8 cellular contexts compared by ENCODE assay signal in the genomic region with DNA sequence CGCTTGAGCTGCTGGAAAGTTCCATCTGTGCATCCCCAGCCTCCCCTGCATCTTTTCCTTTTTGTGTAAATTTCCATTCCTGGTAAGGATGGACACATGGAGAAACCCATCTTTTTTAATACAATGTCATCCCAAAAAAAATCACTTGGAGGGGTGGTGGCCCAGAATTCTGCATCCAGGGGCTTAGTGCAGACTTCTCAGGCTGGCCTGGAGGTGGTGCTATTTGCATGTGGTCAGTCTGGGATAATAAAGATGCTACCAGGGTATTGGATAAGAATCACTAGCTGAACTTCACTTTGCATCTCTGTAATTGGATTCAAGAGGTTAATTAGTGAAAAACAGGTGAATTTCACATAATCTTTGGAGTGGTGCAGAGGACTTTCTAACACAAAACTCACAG. TPM values are rescaled to one million over a fixed set of nuclear protein-coding genes. Genes with fewer than 3 reads are reported as not detected.
DNase-seq lines count a peak whose midpoint lies in the region; ATAC-seq lines count a peak whose summit lies in the region.

No MANE protein-coding gene starts in this region.

- peaks cover 5% of the 10 kb centered on the region for H3K36me3 Mint-ChIP-seq in activated T-helper 2 cell treated with anti-CD3 and anti-CD28 coated beads, Interferon-gamma antibody, Interleukin-2, Interleukin-4, amounts not matched to agents 10 μg/mL and 5 μg/mL and 100 μg/mL, durations not matched to agents 14 hours and 24 hours and 36 hours (ENCODE audit: low read depth)

- H3K4me3 Mint-ChIP-seq in activated T-helper 2 cell treated with anti-CD3 and anti-CD28 coated beads, Interferon-gamma antibody, Interleukin-2, Interleukin-4, amounts not matched to agents 10 μg/mL and 5 μg/mL and 100 μg/mL, durations not matched to agents 14 hours and 24 hours and 36 hours (ENCODE audit: low read depth), result peak overlapping the region; percentile 60

- H3K27me3 Mint-ChIP-seq in activated T-helper 2 cell treated with anti-CD3 and anti-CD28 coated beads, Interferon-gamma antibody, Interleukin-2, Interleukin-4, amounts not matched to agents 10 μg/mL and 5 μg/mL and 100 μg/mL, durations not matched to agents 14 hours and 24 hours and 36 hours (ENCODE audit: low read depth), result peaks cover 1% of the 10 kb centered on the region

- DNase-seq in AG08395 (ENCODE audit: low spot score) (peak; percentile 70), GF-D8 (lab: John Stamatoyannopoulos, UW) (peak; percentile 34), NCI-H446 treated with DMSO at 0.1 percent for 48 hours (lab: John Stamatoyannopoulos, UW) (peak; percentile 23), iPS-NIHi11 (ENCODE audit: low spot score) (peak; percentile 60), middle frontal gyrus (ENCODE audit: extremely low spot score, low spot score) (no peak)
- DNase-seq in activated T-helper 2 cell treated with anti-CD3 and anti-CD28 coated beads, Interferon-gamma antibody, Interleukin-2, Interleukin-4, amounts not matched to agents 10 μg/mL and 5 μg/mL and 100 μg/mL, durations not matched to agents 14 hours and 24 hours and 36 hours (ENCODE audit: low spot score), result peak; percentile 23
- DNase-seq in stimulated activated CD4-positive, alpha-beta T cell treated with anti-CD3 and anti-CD28 coated beads, Interleukin-4, amount 100 ng/mL, for 24 hours, result peak; percentile 46

- intact Hi-C loops in activated T-helper 2 cell treated with anti-CD3 and anti-CD28 coated beads, Interferon-gamma antibody, Interleukin-2, Interleukin-4, amounts not matched to agents 10 μg/mL and 5 μg/mL and 100 μg/mL, durations not matched to agents 14 hours and 24 hours and 36 hours (cut with micrococcal nuclease), result no loop called here

- no peaks in the 10 kb centered on the region for H3K9me3 Mint-ChIP-seq in activated T-helper 2 cell treated with anti-CD3 and anti-CD28 coated beads, Interferon-gamma antibody, Interleukin-2, Interleukin-4, amounts not matched to agents 10 μg/mL and 5 μg/mL and 100 μg/mL, durations not matched to agents 14 hours and 24 hours and 36 hours

- H3K4me1 Mint-ChIP-seq in activated T-helper 2 cell treated with anti-CD3 and anti-CD28 coated beads, Interferon-gamma antibody, Interleukin-2, Interleukin-4, amounts not matched to agents 10 μg/mL and 5 μg/mL and 100 μg/mL, durations not matched to agents 14 hours and 24 hours and 36 hours (ENCODE audit: low read depth), result peaks cover 35% of the 10 kb centered on the region

- peak overlapping the region; percentile 67 for H3K27ac Mint-ChIP-seq in activated T-helper 2 cell treated with anti-CD3 and anti-CD28 coated beads, Interferon-gamma antibody, Interleukin-2, Interleukin-4, amounts not matched to agents 10 μg/mL and 5 μg/mL and 100 μg/mL, durations not matched to agents 14 hours and 24 hours and 36 hours

- no peak for ATAC-seq in GM19463 (IDR thresholded peaks at IDR 0.05; ENCODE audit: unreplicated experiment)

RNA-seq across cellular contexts. Expression of a gene that starts 1.8 kb away (rescaled TPM):
- total RNA-seq in activated T-helper 2 cell treated with anti-CD3 and anti-CD28 coated beads, Interferon-gamma antibody, Interleukin-2, Interleukin-4, amounts not matched to agents 10 μg/mL and 5 μg/mL and 100 μg/mL, durations not matched to agents 14 hours and 24 hours and 36 hours, result 10.1 and 10.6 TPM in 2 replicates

RNA-seq across cellular contexts. Expression of a gene that starts 55.1 kb away (rescaled TPM):
- 20.5 and 21.3 TPM in 2 replicates for total RNA-seq in activated T-helper 2 cell treated with anti-CD3 and anti-CD28 coated beads, Interferon-gamma antibody, Interleukin-2, Interleukin-4, amounts not matched to agents 10 μg/mL and 5 μg/mL and 100 μg/mL, durations not matched to agents 14 hours and 24 hours and 36 hours

RNA-seq across cellular contexts. Expression of a gene that starts 59.0 kb away (rescaled TPM):
- 2.5 and 3.0 TPM in 2 replicates for total RNA-seq in activated T-helper 2 cell treated with anti-CD3 and anti-CD28 coated beads, Interferon-gamma antibody, Interleukin-2, Interleukin-4, amounts not matched to agents 10 μg/mL and 5 μg/mL and 100 μg/mL, durations not matched to agents 14 hours and 24 hours and 36 hours
